ENCODE assay signal across 8 cellular contexts in the genomic region with DNA sequence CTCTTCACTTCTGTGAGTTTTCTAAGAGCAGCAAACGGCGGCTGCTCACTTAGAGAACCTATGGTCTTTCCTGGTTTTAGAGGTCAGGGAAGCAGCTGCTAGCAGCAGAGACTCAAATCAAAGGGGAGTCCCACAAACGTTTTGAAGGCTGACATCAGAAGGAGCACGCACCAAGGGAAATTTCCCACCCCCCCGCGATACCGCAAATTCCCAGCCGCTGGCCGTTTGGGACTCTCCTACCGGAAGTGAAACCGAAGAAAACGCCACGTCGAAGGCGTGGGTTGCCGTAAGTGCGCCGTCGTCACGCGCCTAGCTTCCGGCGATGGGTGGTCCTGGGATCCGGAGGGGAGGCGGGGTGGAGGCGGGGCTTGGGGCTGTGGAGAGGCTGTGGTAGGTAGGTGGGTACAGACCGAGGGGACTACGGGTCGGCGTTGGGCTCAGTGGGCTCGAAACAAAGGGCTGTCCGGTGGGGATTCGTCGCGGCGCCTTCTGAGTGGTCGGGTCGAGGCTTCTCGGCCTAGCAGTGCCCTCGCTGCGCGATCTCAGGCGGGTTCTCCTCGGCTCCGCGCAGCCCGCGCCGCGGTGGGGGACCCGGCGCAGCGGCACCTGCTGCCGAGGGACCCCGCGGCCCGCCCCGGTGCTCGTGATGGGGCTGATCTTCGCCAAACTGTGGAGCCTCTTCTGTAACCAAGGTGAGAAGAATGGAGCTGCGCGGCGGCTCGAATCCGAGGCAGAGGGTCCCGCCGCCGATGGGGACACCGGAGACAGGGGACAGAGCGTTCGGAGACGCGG. TPM values are rescaled to one million over a fixed set of nuclear protein-coding genes. Genes with fewer than 3 reads are reported as not detected.
DNase-seq lines count a peak whose midpoint lies in the region; ATAC-seq and TF ChIP-seq lines count a peak whose summit lies in the region.

A gene with protein sequence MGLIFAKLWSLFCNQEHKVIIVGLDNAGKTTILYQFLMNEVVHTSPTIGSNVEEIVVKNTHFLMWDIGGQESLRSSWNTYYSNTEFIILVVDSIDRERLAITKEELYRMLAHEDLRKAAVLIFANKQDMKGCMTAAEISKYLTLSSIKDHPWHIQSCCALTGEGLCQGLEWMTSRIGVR (plus strand): TSS at position 440 of the 792 bp plus-strand sequence. CDS start 207 bp downstream, at position 647.

- H3K4me1 Mint-ChIP-seq in nephron, result peaks cover 25% of the 10 kb centered on the region
- peaks cover 39% of the 10 kb centered on the region for H3K4me1 Mint-ChIP-seq in stimulated activated naive CD8-positive, alpha-beta T cell treated with anti-CD3 and anti-CD28 coated beads, Interleukin-15, Interleukin-2, amounts not matched to agents 100 ng/mL and 50 ng/mL, for 24 hours (ENCODE audit: low read depth)

- H3K9me3 ChIP-seq in RWPE2 (ENCODE audit: severe bottlenecking), result no peaks in the 10 kb centered on the region

- peaks cover 10% of the 10 kb centered on the region; the same call in 1 of the 2 replicates for H3K36me3 ChIP-seq in RWPE2 (ENCODE audit: low read depth)

- peak within 1 kb of the TSS; percentile 82 for H3K4me3 ChIP-seq in RWPE2 (ENCODE audit: severe bottlenecking)
- peak within 1 kb of the TSS; percentile 79 for H3K4me3 ChIP-seq in fibroblast of the aortic adventitia (ENCODE audit: low read depth, low read length)

- H3K36me3 Mint-ChIP-seq in nephron (ENCODE audit: low read depth), result peaks cover 19% of the 10 kb centered on the region
- H3K36me3 Mint-ChIP-seq in stimulated activated naive CD8-positive, alpha-beta T cell treated with anti-CD3 and anti-CD28 coated beads, Interleukin-15, Interleukin-2, amounts not matched to agents 100 ng/mL and 50 ng/mL, for 24 hours (ENCODE audit: low read depth), result peaks cover 22% of the 10 kb centered on the region

- peaks cover 15% of the 10 kb centered on the region for H3K4me1 ChIP-seq in RWPE2 (ENCODE audit: insufficient read depth, poor library complexity, severe bottlenecking)

- no peaks in the 10 kb centered on the region for H3K27me3 ChIP-seq in RWPE2 (ENCODE audit: insufficient read depth, poor library complexity, severe bottlenecking)

- peak within 1 kb of the TSS; percentile 96 to 99 (median 99) for H3K27ac Mint-ChIP-seq in nephron
- H3K27ac Mint-ChIP-seq in stimulated activated naive CD8-positive, alpha-beta T cell treated with anti-CD3 and anti-CD28 coated beads, Interleukin-15, Interleukin-2, amounts not matched to agents 100 ng/mL and 50 ng/mL, for 24 hours, result peak within 1 kb of the TSS; percentile 96

- no peaks in the 10 kb centered on the region for H3K27me3 Mint-ChIP-seq in nephron (ENCODE audit: low read depth)
- H3K27me3 Mint-ChIP-seq in stimulated activated naive CD8-positive, alpha-beta T cell treated with anti-CD3 and anti-CD28 coated beads, Interleukin-15, Interleukin-2, amounts not matched to agents 100 ng/mL and 50 ng/mL, for 24 hours, result no peaks in the 10 kb centered on the region

- ATAC-seq in RWPE2 (ENCODE audit: low read depth), result peak; percentile 92

- no peaks in the 10 kb centered on the region for H3K9me3 Mint-ChIP-seq in nephron
- no peaks in the 10 kb centered on the region for H3K9me3 Mint-ChIP-seq in stimulated activated naive CD8-positive, alpha-beta T cell treated with anti-CD3 and anti-CD28 coated beads, Interleukin-15, Interleukin-2, amounts not matched to agents 100 ng/mL and 50 ng/mL, for 24 hours

- DNase-seq in EL (peak; percentile 99), H4 (ENCODE audit: low spot score) (peak; percentile 93), LoVo (ENCODE audit: low spot score) (peak; percentile 91), RWPE2 (ENCODE audit: low spot score) (peak; percentile 96), fibroblast of the aortic adventitia (ENCODE audit: low read depth) (peak; percentile 98)
- peak; percentile 98 for DNase-seq in activated effector memory CD4-positive, alpha-beta T cell treated with anti-CD3 and anti-CD28 coated beads, Interleukin-2, amount 50 U/mL, for 16 hours

- H3K27ac ChIP-seq in RWPE2 (ENCODE audit: poor library complexity, severe bottlenecking), result peak within 1 kb of the TSS; percentile 85

- H3K4me3 Mint-ChIP-seq in nephron, result peak within 1 kb of the TSS; percentile 99 to 100 (median 99)
- H3K4me3 Mint-ChIP-seq in stimulated activated naive CD8-positive, alpha-beta T cell treated with anti-CD3 and anti-CD28 coated beads, Interleukin-15, Interleukin-2, amounts not matched to agents 100 ng/mL and 50 ng/mL, for 24 hours, result peak within 1 kb of the TSS; percentile 94

- TF ChIP-seq CTCF in RWPE2 (IDR thresholded peaks at IDR 0.05; ENCODE audit: poor library complexity, severe bottlenecking), result no peak
- no peak for TF ChIP-seq CTCF in fibroblast of the aortic adventitia (IDR thresholded peaks at IDR 0.05; ENCODE audit: insufficient read depth, low read length)
- TF ChIP-seq CTCF in nephron (IDR thresholded peaks at IDR 0.05; ENCODE audit: unreplicated experiment in 3 of 3), result no peak

RNA-seq across cellular contexts. Expression of the gene that starts here (rescaled TPM):
- 5.4 and 8.7 TPM in 2 replicates for total RNA-seq in H4 (2014; rRNA removed; shearing (Covaris generic))
- total RNA-seq in fibroblast of the aortic adventitia (ENCODE audit: low replicate concordance), result 11.6 and 18.0 TPM in 2 replicates

Comparison
In these comparisons a context has a peak if more than half of its experiments do, and no peak if none do; other contexts are left out.
1. Peak in every context shown above with its lines: DNase-seq, ATAC-seq, H3K4me3 ChIP-seq and H3K27ac ChIP-seq.